ENCODE assay signal across 24 cellular contexts in the genomic region with DNA sequence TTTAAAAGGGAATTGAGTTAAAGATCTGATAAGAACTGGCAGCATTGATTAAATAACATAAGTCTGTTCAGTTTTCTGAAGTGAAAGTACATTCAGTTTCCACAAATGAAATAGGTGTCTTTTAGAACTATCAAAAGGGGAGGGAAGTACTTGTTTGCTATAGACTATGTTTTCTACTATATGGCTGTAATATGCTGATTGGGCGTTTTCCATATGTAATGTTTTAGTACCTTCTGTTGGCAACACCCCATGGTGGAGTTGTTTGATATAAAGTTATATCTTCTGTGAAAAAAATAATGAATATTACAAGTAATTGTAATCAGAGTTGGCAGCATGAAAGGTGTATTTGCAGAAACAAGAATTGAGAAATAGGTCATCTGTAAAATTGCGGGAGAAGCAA.
DNase-seq lines count a peak whose midpoint lies in the region; ATAC-seq, FAIRE-seq and TF ChIP-seq lines count a peak whose summit lies in the region.
"Had no signal": no experiment of that assay in that cellular context is flagged by ENCODE, and none has a peak within 500 bp of the region (broad histone marks: within the 10 kb centered on the region; RNA-seq: fewer than 3 reads in every experiment).

No MANE protein-coding gene starts in this region.

- H3K79me2 ChIP-seq in H1 (ENCODE audit: control insufficient read depth in 1 of 2, insufficient read depth in 2 of 2, low read length in 2 of 2): no peaks in the 10 kb centered on the region

- no peaks in the 10 kb centered on the region for H3K23me2 ChIP-seq in H1 (ENCODE audit: low read depth, low read length)

- H4K8ac ChIP-seq in IMR-90 (ENCODE audit: low read depth in 2 of 2, low read length in 2 of 2) (no peak overlapping the region), H1 (ENCODE audit: extremely low read depth, insufficient read depth, low read length) (no peak overlapping the region)

- H4K20me1 ChIP-seq in IMR-90 (ENCODE audit: insufficient read depth, low read length): no peaks in the 10 kb centered on the region
- H4K20me1 ChIP-seq in H1 (replicated peaks in 1 of 2; ENCODE audit: control insufficient read depth in 1 of 2, insufficient read depth in 2 of 2, low read length in 2 of 2): no peaks in the 10 kb centered on the region
- H4K20me1 ChIP-seq: BLaER1 had no signal

- dilution Hi-C loops in IMR-90 (cut with HindIII; ENCODE audit: low sequenced_read_pairs, unreplicated experiment): no loop called here

- no peak overlapping the region for H3K27ac ChIP-seq in A549
- H3K27ac ChIP-seq in IMR-90 (ENCODE audit: insufficient read depth, low read length): no peak overlapping the region
- H3K27ac ChIP-seq in H1 (ENCODE audit: low read depth, low read length): no peak overlapping the region
- H3K27ac ChIP-seq: BLaER1 had no signal

- TF ChIP-seq POLR2A in A549 (IDR thresholded peaks at IDR 0.05; ENCODE audit: low read length) (no peak), IMR-90 (IDR thresholded peaks at IDR 0.05; ENCODE audit: low read depth, low read length) (no peak), H1 (IDR thresholded peaks at IDR 0.05; ENCODE audit: control extremely low read depth in 1 of 2, low read depth in 2 of 2, low read length in 2 of 2) (no peak)

- H3K9ac ChIP-seq in IMR-90 (ENCODE audit: low read depth, low read length) (no peak overlapping the region), H1 (replicated peaks in 1 of 4; ENCODE audit: extremely low read depth in 1 of 4, low read depth in 3 of 4, low read length in 3 of 4) (no peak overlapping the region)
- H3K9ac ChIP-seq: BLaER1 had no signal

- DNase-seq in A549 (ENCODE audit: low read depth in 1 of 2, low spot score in 1 of 2) (no peak), IMR-90 (no peak), H1 (ENCODE audit: low read depth in 1 of 2, low spot score in 2 of 2) (no peak), ACHN (no peak), activated gamma-delta T cell treated with Interleukin-2 at 50 U/mL for 16 hours (no peak)
- DNase-seq: 8988T; BE2C; C1 segment of cervical spinal cord; CD4-positive, alpha-beta memory T cell; CD4-positive, CD25-positive, alpha-beta regulatory T cell; CD8-positive, alpha-beta memory T cell; COR-L47; DMS 273 treated with DMSO at 0.1 percent for 48 hours; DMS153; DMS53; DMS79; DND-41; EL; GDM1 had no signal

- WGBS in A549 (ENCODE audit: missing lambda C conversion rate): 22% methylated on average over 2 of the region's 2 CpGs
- no CpG with 5 or more reads among the region's 2 CpGs for WGBS in IMR-90 (ENCODE audit: extremely low coverage in 2 of 2, insufficient read length in 1 of 2), 2 experiments
- WGBS in H1 (ENCODE audit: extremely low coverage in 1 of 2, insufficient coverage in 1 of 2, insufficient read length in 1 of 2, insufficient replicate concordance in 2 of 2, low coverage in 1 of 2, low lambda C conversion rate in 2 of 2, missing lambda C conversion rate in 1 of 2), 2 experiments: 89% methylated on average over 2 of the region's 2 CpGs; no CpG with 5 or more reads in 1 of the 2 experiments

- no peak overlapping the region for H2AK9ac ChIP-seq in IMR-90 (replicated peaks; ENCODE audit: low read depth, low read length, poor library complexity)

- H2AFZ ChIP-seq in IMR-90 (replicated peaks; ENCODE audit: low read length, poor library complexity) (no peak overlapping the region), H1 (ENCODE audit: low read length) (no peak overlapping the region)

- H3K14ac ChIP-seq in IMR-90 (replicated peaks; ENCODE audit: low read depth, low read length): no peak overlapping the region
- H3K14ac ChIP-seq in H1 (ENCODE audit: insufficient read length): no peak overlapping the region

- in situ Hi-C loops in IMR-90 (cut with MboI; ENCODE audit: low sequenced_read_pairs): no loop called here
- in situ Hi-C loops in ACHN (cut with HindIII; ENCODE audit: low pct_ligation_motif_present, low pct_unique_long_range_greater_than_20kb, low sequenced_read_pairs): no loop called here

- H2AK5ac ChIP-seq in IMR-90 (ENCODE audit: low read depth, low read length): no peak overlapping the region
- H2AK5ac ChIP-seq in H1 (ENCODE audit: low read depth, low read length): no peak overlapping the region

- TF ChIP-seq RAD21 in A549 (conservative IDR thresholded peaks at IDR 0.05 in 1 of 2, IDR thresholded peaks at IDR 0.05 in 1 of 2): no peak
- TF ChIP-seq RAD21 in IMR-90 (IDR thresholded peaks at IDR 0.05; ENCODE audit: low read length): no peak
- TF ChIP-seq RAD21 in H1 (IDR thresholded peaks at IDR 0.05 in 1 of 2, conservative IDR thresholded peaks at IDR 0.05 in 1 of 2; ENCODE audit: low read depth in 2 of 2, low read length in 2 of 2): no peak

- H3K27me3 ChIP-seq in IMR-90 (ENCODE audit: control insufficient read depth, insufficient read depth, low read length) (no peaks in the 10 kb centered on the region), H1 (replicated peaks in 1 of 4; ENCODE audit: control insufficient read depth in 3 of 4, extremely low read depth in 1 of 4, insufficient read depth in 3 of 4, low read length in 3 of 4) (no peaks in the 10 kb centered on the region)
- H3K27me3 ChIP-seq: BE2C, BLaER1 had no signal

- ATAC-seq in A549 (no peak), IMR-90 (ENCODE audit: low read depth) (no peak), GM21515 (IDR thresholded peaks at IDR 0.05; ENCODE audit: unreplicated experiment) (no peak)
- ATAC-seq: GM12878 had no signal

- FAIRE-seq in A549 (lab: Jason Lieb, UNC) (no peak), H1 (lab: Jason Lieb, UNC) (no peak)
- FAIRE-seq: A204.1, GM12878, GM18507 had no signal

- H3K79me1 ChIP-seq in IMR-90 (ENCODE audit: low read depth in 1 of 2, low read length in 2 of 2): no peaks in the 10 kb centered on the region
- no peaks in the 10 kb centered on the region for H3K79me1 ChIP-seq in H1 (ENCODE audit: low read depth, low read length)

- no peaks in the 10 kb centered on the region for H3K4me1 ChIP-seq in A549
- no peaks in the 10 kb centered on the region for H3K4me1 ChIP-seq in IMR-90 (ENCODE audit: control insufficient read depth, insufficient read depth, low read length)
- no peaks in the 10 kb centered on the region for H3K4me1 ChIP-seq in H1 (replicated peaks in 1 of 4; ENCODE audit: control insufficient read depth in 3 of 4, insufficient read depth in 4 of 4, low read length in 3 of 4)
- H3K4me1 ChIP-seq: BLaER1 had no signal

- H2BK12ac ChIP-seq in H1 (ENCODE audit: low read depth, low read length): no peak overlapping the region

- H4K5ac ChIP-seq in IMR-90 (ENCODE audit: low read depth, low read length): no peak overlapping the region
- H4K5ac ChIP-seq in H1 (ENCODE audit: insufficient read length, low read depth, low read length): no peak overlapping the region

- H2BK120ac ChIP-seq in IMR-90 (ENCODE audit: low read depth, low read length): no peak overlapping the region
- H2BK120ac ChIP-seq in H1 (replicated peaks; ENCODE audit: low read depth, low read length): no peak overlapping the region

- H2BK5ac ChIP-seq in IMR-90 (ENCODE audit: low read depth, low read length, poor library complexity, severe bottlenecking): no peak overlapping the region
- no peak overlapping the region for H2BK5ac ChIP-seq in H1 (ENCODE audit: low read depth, low read length)

- H4K91ac ChIP-seq in IMR-90 (ENCODE audit: insufficient read depth, low read depth, low read length) (no peak overlapping the region), H1 (replicated peaks; ENCODE audit: insufficient read length, low read length) (no peak overlapping the region)

- H3K56ac ChIP-seq in IMR-90 (ENCODE audit: extremely low read depth, insufficient read depth, low read length) (no peak overlapping the region), H1 (replicated peaks; ENCODE audit: insufficient read length, low read depth, low read length) (no peak overlapping the region)

- CTCF ChIA-PET in A549 (lab: Yijun Ruan, JAX): no interaction called here
- CTCF ChIA-PET in IMR-90 (lab: Yijun Ruan, JAX): interaction anchor here (1.5 kb wide), 1 partner anchor 26 kb away, joined by 3 read pairs; no protein-coding TSS in a partner anchor
- CTCF ChIA-PET in H1 (lab: Charles Lee; ENCODE audit: partially characterized antibody): no interaction called here

- H2BK20ac ChIP-seq in IMR-90 (ENCODE audit: low read depth, low read length): no peak overlapping the region
- no peak overlapping the region for H2BK20ac ChIP-seq in H1 (ENCODE audit: low read length)

- POLR2A ChIA-PET in A549 (lab: Yijun Ruan, JAX): no interaction called here
- POLR2A ChIA-PET in IMR-90 (lab: Charles Lee; ENCODE audit: unreplicated experiment): no interaction called here
- POLR2A ChIA-PET in H1 (lab: Charles Lee; ENCODE audit: partially characterized antibody): no interaction called here

- H3K4me2 ChIP-seq in A549 (no peak overlapping the region), IMR-90 (ENCODE audit: low read depth, low read length) (no peak overlapping the region), H1 (ENCODE audit: insufficient read depth in 1 of 2, low read depth in 2 of 2, low read length in 2 of 2) (no peak overlapping the region)
- H3K4me2 ChIP-seq: BLaER1 had no signal

- no peaks in the 10 kb centered on the region for H3K9me1 ChIP-seq in IMR-90 (ENCODE audit: insufficient read depth, low read length)

- H2BK15ac ChIP-seq in IMR-90 (ENCODE audit: low read depth, low read length) (no peak overlapping the region), H1 (ENCODE audit: low read length) (no peak overlapping the region)

- H3K23ac ChIP-seq in IMR-90 (ENCODE audit: low read depth, low read length): no peak overlapping the region
- no peak overlapping the region for H3K23ac ChIP-seq in H1 (ENCODE audit: insufficient read length)

- no peak overlapping the region for H3K4ac ChIP-seq in IMR-90 (ENCODE audit: low read depth, low read length)
- no peak overlapping the region for H3K4ac ChIP-seq in H1 (replicated peaks; ENCODE audit: insufficient read length, low read depth, low read length)

- no TSS peak for BruUV-seq in IMR-90 (replicated peaks; lab: Mats Ljungman, UMichigan)

- TF ChIP-seq CTCF in A549 (IDR thresholded peaks at IDR 0.05): no peak
- no peak for TF ChIP-seq CTCF in IMR-90 (conservative IDR thresholded peaks at IDR 0.05; ENCODE audit: low read depth, low read length)
- no peak for TF ChIP-seq CTCF in H1 (IDR thresholded peaks at IDR 0.05; ENCODE audit: control extremely low read depth in 1 of 3, insufficient read depth in 1 of 3, low read depth in 1 of 3, low read length in 3 of 3)

- TF ChIP-seq EP300 in A549 (IDR thresholded peaks at IDR 0.05) (no peak), H1 (IDR thresholded peaks at IDR 0.05; ENCODE audit: borderline replicate concordance in 1 of 2, low read depth in 2 of 2, low read length in 2 of 2) (no peak)

- no peaks in the 10 kb centered on the region for H3K36me3 ChIP-seq in IMR-90 (ENCODE audit: control insufficient read depth, insufficient read depth, low read length)
- no peaks in the 10 kb centered on the region for H3K36me3 ChIP-seq in H1 (ENCODE audit: control insufficient read depth in 2 of 4, insufficient read depth in 4 of 4, low read length in 3 of 4)
- H3K36me3 ChIP-seq: BE2C, BLaER1 had no signal

- H3K9me3 ChIP-seq in A549: no peaks in the 10 kb centered on the region
- H3K9me3 ChIP-seq in IMR-90 (ENCODE audit: control insufficient read depth, insufficient read depth, low read length): no peaks in the 10 kb centered on the region
- H3K9me3 ChIP-seq in H1 (ENCODE audit: insufficient read depth in 2 of 2, low read depth in 1 of 2, low read length in 1 of 2): peaks cover 11 to 12% of the 10 kb centered on the region in 2 experiments; a peak in 2 of 4 replicates

- intact Hi-C loops in IMR-90 (cut with micrococcal nuclease): no loop called here

- H3K4me3 ChIP-seq in A549 (no peak overlapping the region), IMR-90 (ENCODE audit: insufficient read depth, low read depth, low read length) (no peak overlapping the region), H1 (ENCODE audit: extremely low read depth in 1 of 4, insufficient read depth in 2 of 4, low read depth in 3 of 4, low read length in 4 of 4) (no peak overlapping the region)
- H3K4me3 ChIP-seq: BLaER1, GM12878 had no signal

- H3K18ac ChIP-seq in IMR-90 (ENCODE audit: low read depth, low read length) (no peak overlapping the region), H1 (ENCODE audit: extremely low read depth, low read length) (no peak overlapping the region)

Comparison
In these comparisons a context has a peak if more than half of its experiments do, and no peak if none do; other contexts are left out.
1. Of the 18 proteins assayed by ChIP-seq in both H1 and A549: peak only in H1: none; only in A549: none; in both: MAFK; in neither: 17.